1 cellular context compared by ENCODE assay signal in the genomic region with DNA sequence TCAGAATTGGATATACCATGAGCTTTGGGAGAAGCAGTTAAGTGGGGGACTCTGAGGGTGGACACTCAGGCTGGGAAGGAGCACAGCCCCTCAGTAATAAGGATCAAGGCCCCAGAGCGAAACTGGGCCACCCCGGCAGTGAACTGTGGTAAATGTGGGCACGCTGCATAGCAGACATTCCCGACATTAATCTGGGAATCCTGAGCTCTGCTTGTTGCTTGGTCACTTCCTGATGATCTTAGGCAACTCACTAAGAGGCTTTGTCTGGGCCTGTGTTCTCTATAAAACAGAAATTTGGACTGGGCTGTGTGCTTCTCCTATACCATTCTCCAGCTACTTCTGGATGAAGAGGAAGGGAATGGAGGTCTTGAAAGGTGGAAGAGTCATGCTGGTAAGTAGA.
TF ChIP-seq lines count a peak whose summit lies in the region.

No MANE protein-coding gene starts in this region.

TF ChIP-seq in HepG2, 621 proteins besides CTCF, POLR2A, EP300 and RAD21:
- TF ChIP-seq ARHGAP35 (CRISPR knock-in tag; IDR thresholded peaks at IDR 0.05; ENCODE audit: borderline replicate concordance) (no peak), SP5 (CRISPR knock-in tag; IDR thresholded peaks at IDR 0.05; ENCODE audit: borderline replicate concordance, low read depth) (no peak), TRIM24 (CRISPR knock-in tag; IDR thresholded peaks at IDR 0.05) (no peak), KLF9 (CRISPR knock-in tag; IDR thresholded peaks at IDR 0.05; ENCODE audit: low read depth) (no peak), ZNF781 (CRISPR knock-in tag; IDR thresholded peaks at IDR 0.05; ENCODE audit: borderline replicate concordance, not compliant biosample characterization) (no peak)
